Comparison of ENCODE assay signal across 8 cellular contexts in genomic region chr18:80147418-80148315, GRCh38. TPM values are rescaled to one million over a fixed set of nuclear protein-coding genes. Genes with fewer than 3 reads are reported as not detected.
DNase-seq lines count a peak whose midpoint lies in the region; ATAC-seq, FAIRE-seq and TF ChIP-seq lines count a peak whose summit lies in the region.

No MANE protein-coding gene starts in this region.

- FAIRE-seq in GM12891 (lab: Jason Lieb, UNC) = peak; percentile 99

- TF ChIP-seq POLR2A in GM12891 (IDR thresholded peaks at IDR 0.05; ENCODE audit: low read depth, low read length) = peak; percentile 46; the same call in 1 of the 2 replicates

- DNase-seq in GM12891 (ENCODE audit: insufficient read length, low spot score) (peak; percentile 56), NCI-H146 treated with DMSO at 0.1 percent for 48 hours (lab: John Stamatoyannopoulos, UW; ENCODE audit: unreplicated experiment) (peak; percentile 58), cerebellar nuclear complex (lab: John Stamatoyannopoulos, UW) (peak; percentile 4 to 46), kidney tubule cell (ENCODE audit: low spot score) (peak; percentile 89), 8988T (no peak)
- peak; percentile 51 for DNase-seq in activated CD4-positive, CD25-positive, alpha-beta regulatory T cell treated with anti-CD3 and anti-CD28 coated beads, Interleukin-2, amount 50 U/mL, for 16 hours (ENCODE audit: low read depth, low spot score)
- peak; percentile 42 to 50 for DNase-seq in stimulated activated CD4-positive, alpha-beta T cell treated with anti-CD3 and anti-CD28 coated beads, Interleukin-1b, Interleukin-23, amount 100 ng/mL, for 1 hour (ENCODE audit: low read depth in 2 of 2)

- ATAC-seq in HG02623 (IDR thresholded peaks at IDR 0.05; ENCODE audit: unreplicated experiment) = peak; percentile 73

TF ChIP-seq in GM12891, 5 proteins besides CTCF, POLR2A, EP300 and RAD21:
- TF ChIP-seq POLR2AphosphoS5 (IDR thresholded peaks at IDR 0.05; ENCODE audit: low read depth, low read length) = 0 out of 2 replicates have a peak, but pooled peaks have one; percentile 28
- peak; percentile 19; the same call in 1 of the 2 replicates for TF ChIP-seq TAF1 (IDR thresholded peaks at IDR 0.05; ENCODE audit: low read depth, low read length)
- TF ChIP-seq POU2F2 (IDR thresholded peaks at IDR 0.05; ENCODE audit: low read depth, low read length) = no peak; the same call in 1 of the 2 replicates
- no peak for TF ChIP-seq PAX5 (IDR thresholded peaks at IDR 0.05; ENCODE audit: insufficient read depth, low read length, severe bottlenecking)
- TF ChIP-seq SPI1 (IDR thresholded peaks at IDR 0.05; ENCODE audit: low read depth, low read length) = no peak
TF ChIP-seq in GM12891: peak in this region for 2.

RNA-seq across cellular contexts. Expression of gene ADNP2, which starts 38.6 kb away (rescaled TPM):
- 9.4 TPM for polyA plus RNA-seq in GM12891 (2012; ENCODE audit: low read depth, missing spikeins)
